In genomic region chr3:171193693-171194092, GRCh38 we compare ENCODE assay signal across 2 cellular contexts.
TF ChIP-seq lines count a peak whose summit lies in the region.

No MANE protein-coding gene starts in this region.

TF ChIP-seq in SK-N-SH treated with all-trans-retinoic acid at 6 μM for 48 hours, 23 proteins besides CTCF, POLR2A, EP300 and RAD21 (continued from another document):
- TF ChIP-seq, protein P1, sequence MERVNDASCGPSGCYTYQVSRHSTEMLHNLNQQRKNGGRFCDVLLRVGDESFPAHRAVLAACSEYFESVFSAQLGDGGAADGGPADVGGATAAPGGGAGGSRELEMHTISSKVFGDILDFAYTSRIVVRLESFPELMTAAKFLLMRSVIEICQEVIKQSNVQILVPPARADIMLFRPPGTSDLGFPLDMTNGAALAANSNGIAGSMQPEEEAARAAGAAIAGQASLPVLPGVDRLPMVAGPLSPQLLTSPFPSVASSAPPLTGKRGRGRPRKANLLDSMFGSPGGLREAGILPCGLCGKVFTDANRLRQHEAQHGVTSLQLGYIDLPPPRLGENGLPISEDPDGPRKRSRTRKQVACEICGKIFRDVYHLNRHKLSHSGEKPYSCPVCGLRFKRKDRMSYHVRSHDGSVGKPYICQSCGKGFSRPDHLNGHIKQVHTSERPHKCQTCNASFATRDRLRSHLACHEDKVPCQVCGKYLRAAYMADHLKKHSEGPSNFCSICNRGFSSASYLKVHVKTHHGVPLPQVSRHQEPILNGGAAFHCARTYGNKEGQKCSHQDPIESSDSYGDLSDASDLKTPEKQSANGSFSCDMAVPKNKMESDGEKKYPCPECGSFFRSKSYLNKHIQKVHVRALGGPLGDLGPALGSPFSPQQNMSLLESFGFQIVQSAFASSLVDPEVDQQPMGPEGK (CRISPR knock-in tag; IDR thresholded peaks at IDR 0.05; ENCODE audit: borderline replicate concordance) = no peak

TF ChIP-seq in endothelial cell of umbilical vein, 7 proteins besides CTCF, POLR2A, EP300 and RAD21 (continued from another document):
- TF ChIP-seq MAX (IDR thresholded peaks at IDR 0.05; ENCODE audit: insufficient read depth, insufficient read length) = no peak
- TF ChIP-seq POLR2AphosphoS5 (IDR thresholded peaks at IDR 0.05; ENCODE audit: insufficient read depth, low read depth, low read length) = peak; percentile 66
- TF ChIP-seq MYC (IDR thresholded peaks at IDR 0.05; ENCODE audit: low read depth, low read length) = no peak
- peak; percentile 66 for TF ChIP-seq GATA2 (IDR thresholded peaks at IDR 0.05; ENCODE audit: insufficient read depth, insufficient read length, low read depth, low read length)
